9 cellular contexts compared by ENCODE assay signal in the genomic region with DNA sequence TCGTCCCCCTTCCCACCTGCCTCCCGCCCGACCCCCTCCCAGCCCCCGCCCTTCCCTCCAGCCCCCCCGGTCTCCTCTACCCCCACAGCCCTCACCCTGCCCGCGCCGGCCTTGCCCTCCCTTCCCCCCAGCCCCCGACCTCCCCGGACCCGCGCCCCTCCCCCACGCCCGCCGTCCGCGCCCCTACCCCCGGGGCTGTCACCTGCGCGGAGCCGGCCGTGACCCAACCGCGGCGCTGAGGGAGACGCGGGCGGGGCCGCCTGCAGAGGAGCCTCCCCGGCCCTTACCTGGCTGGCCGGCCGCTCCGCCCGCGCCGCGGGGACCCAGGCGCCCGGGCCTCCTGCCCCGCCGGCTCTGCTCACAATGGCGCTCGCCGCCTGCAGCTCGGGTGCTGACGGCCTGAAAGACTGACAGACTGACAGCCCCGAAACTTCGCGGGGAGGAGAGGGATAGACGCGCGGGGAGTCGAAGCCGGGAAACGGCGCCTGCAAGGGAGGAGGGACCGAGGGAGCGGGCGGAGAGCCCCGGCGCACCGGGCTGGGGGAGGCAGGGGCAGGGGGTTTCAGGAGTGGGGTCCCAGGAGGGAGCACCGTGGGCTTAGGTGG. TPM values are rescaled to one million over a fixed set of nuclear protein-coding genes. Genes with fewer than 3 reads are reported as not detected.
DNase-seq lines count a peak whose midpoint lies in the region; ATAC-seq, FAIRE-seq and TF ChIP-seq lines count a peak whose summit lies in the region.
"Had no signal": no experiment of that assay in that cellular context is flagged by ENCODE, and none has a peak within 500 bp of the region (broad histone marks: within the 10 kb centered on the region; RNA-seq: fewer than 3 reads in every experiment).

No MANE protein-coding gene starts in this region.

- no peaks in the 10 kb centered on the region for H3K4me1 Mint-ChIP-seq in activated B cell treated with CpG ODN at 0.5 μM for 24 hours
- H3K4me1 Mint-ChIP-seq in nephron, result peaks cover 22% of the 10 kb centered on the region

- peak overlapping the region; percentile 79 for H3K4me3 Mint-ChIP-seq in activated B cell treated with CpG ODN at 0.5 μM for 24 hours
- H3K4me3 Mint-ChIP-seq in nephron, result peak overlapping the region; percentile 86 to 95 (median 95)

- H3K9me3 ChIP-seq in H1 (ENCODE audit: insufficient read depth in 2 of 2, low read depth in 1 of 2, low read length in 1 of 2), result no peaks in the 10 kb centered on the region

- no peak overlapping the region for H4K5ac ChIP-seq in H1 (ENCODE audit: insufficient read length, low read depth, low read length)

- H3K27me3 ChIP-seq in HL-60 (ENCODE audit: insufficient read depth, poor library complexity, severe bottlenecking), result peaks cover 2% of the 10 kb centered on the region
- H3K27me3 ChIP-seq in H1 (replicated peaks in 1 of 4; ENCODE audit: control insufficient read depth in 3 of 4, extremely low read depth in 1 of 4, insufficient read depth in 3 of 4, low read length in 3 of 4), result peaks cover 31 to 61% (median 57%) of the 10 kb centered on the region in 4 experiments

- H2BK15ac ChIP-seq in H1 (ENCODE audit: low read length), result no peak overlapping the region

- H3K4me3 ChIP-seq in HL-60 (replicated peaks; ENCODE audit: insufficient read depth, low read length) (peak overlapping the region; percentile 66), H1 (ENCODE audit: extremely low read depth in 1 of 4, insufficient read depth in 2 of 4, low read depth in 3 of 4, low read length in 4 of 4) (peak overlapping the region; percentile 44 to 93 (median 48); a peak in 7 of 8 replicates)

- TF ChIP-seq EP300 in H1 (IDR thresholded peaks at IDR 0.05; ENCODE audit: borderline replicate concordance in 1 of 2, low read depth in 2 of 2, low read length in 2 of 2), result no peak

- H2BK20ac ChIP-seq in H1 (ENCODE audit: low read length), result no peak overlapping the region

- H3K9me3 Mint-ChIP-seq in activated B cell treated with CpG ODN at 0.5 μM for 24 hours (no peaks in the 10 kb centered on the region), nephron (no peaks in the 10 kb centered on the region)

- H2BK5ac ChIP-seq in H1 (ENCODE audit: low read depth, low read length), result no peak overlapping the region

- H2AK5ac ChIP-seq in H1 (ENCODE audit: low read depth, low read length), result no peak overlapping the region

- POLR2A ChIA-PET in activated B cell treated with CpG ODN at 0.5 μM for 24 hours (lab: Charles Lee), result interaction anchor here (0.7 kb wide), 1 partner anchor 674 kb away, joined by 4 read pairs; no protein-coding TSS in a partner anchor
- POLR2A ChIA-PET in H1 (lab: Charles Lee; ENCODE audit: partially characterized antibody), result interaction anchor here (0.7 to 2.0 kb wide), 3 partner anchors 12 to 61 kb away, joined by 3 to 5 read pairs (median 4); no protein-coding TSS in a partner anchor

- H3K4me2 ChIP-seq in H1 (ENCODE audit: insufficient read depth in 1 of 2, low read depth in 2 of 2, low read length in 2 of 2), result peak overlapping the region; percentile 84 to 85

- 0% methylated on average over 6 of the region's 63 CpGs; no CpG with 5 or more reads in 1 of the 2 experiments for WGBS in H1 (ENCODE audit: extremely low coverage in 1 of 2, insufficient coverage in 1 of 2, insufficient read length in 1 of 2, insufficient replicate concordance in 2 of 2, low coverage in 1 of 2, low lambda C conversion rate in 2 of 2, missing lambda C conversion rate in 1 of 2), 2 experiments

- no peak for ATAC-seq in activated B cell treated with CpG ODN at 0.5 μM for 24 hours (ENCODE audit: low read depth)
- ATAC-seq in HG02885 (IDR thresholded peaks at IDR 0.05; ENCODE audit: poor library complexity, unreplicated experiment), result no peak
- no peak for ATAC-seq in GM19455 (IDR thresholded peaks at IDR 0.05; ENCODE audit: unreplicated experiment)
- no peak for ATAC-seq in GM18520 (IDR thresholded peaks at IDR 0.05; ENCODE audit: unreplicated experiment)

- no peak overlapping the region for H3K9ac ChIP-seq in H1 (replicated peaks in 1 of 4; ENCODE audit: extremely low read depth in 1 of 4, low read depth in 3 of 4, low read length in 3 of 4)

- peaks cover 8% of the 10 kb centered on the region for H3K27me3 Mint-ChIP-seq in activated B cell treated with CpG ODN at 0.5 μM for 24 hours
- H3K27me3 Mint-ChIP-seq in nephron (ENCODE audit: low read depth), result peaks cover 18% of the 10 kb centered on the region

- TF ChIP-seq RAD21 in H1 (IDR thresholded peaks at IDR 0.05 in 1 of 2, conservative IDR thresholded peaks at IDR 0.05 in 1 of 2; ENCODE audit: low read depth in 2 of 2, low read length in 2 of 2), result no peak

- no peak overlapping the region for H2BK120ac ChIP-seq in H1 (replicated peaks; ENCODE audit: low read depth, low read length)

- H3K27ac Mint-ChIP-seq in activated B cell treated with CpG ODN at 0.5 μM for 24 hours, result no peak overlapping the region
- H3K27ac Mint-ChIP-seq in nephron, result peak overlapping the region in 1 of 3 experiments; percentile 96

- H3K79me1 ChIP-seq in H1 (ENCODE audit: low read depth, low read length), result no peaks in the 10 kb centered on the region

- H3K79me2 ChIP-seq in H1 (ENCODE audit: control insufficient read depth in 1 of 2, insufficient read depth in 2 of 2, low read length in 2 of 2), result no peaks in the 10 kb centered on the region

- H3K23me2 ChIP-seq in H1 (ENCODE audit: low read depth, low read length), result peaks cover 14% of the 10 kb centered on the region; the same call in 1 of the 2 replicates

- H2BK12ac ChIP-seq in H1 (ENCODE audit: low read depth, low read length), result no peak overlapping the region

- H3K4ac ChIP-seq in H1 (replicated peaks; ENCODE audit: insufficient read length, low read depth, low read length), result no peak overlapping the region

- TF ChIP-seq CTCF in HL-60 (IDR thresholded peaks at IDR 0.05; ENCODE audit: insufficient read depth, low read length) (no peak), activated B cell treated with CpG ODN at 0.5 μM for 24 hours (IDR thresholded peaks at IDR 0.05) (no peak), H1 (IDR thresholded peaks at IDR 0.05; ENCODE audit: control extremely low read depth in 1 of 3, insufficient read depth in 1 of 3, low read depth in 1 of 3, low read length in 3 of 3) (no peak), nephron (IDR thresholded peaks at IDR 0.05; ENCODE audit: unreplicated experiment in 3 of 3) (no peak)

- H4K20me1 ChIP-seq in H1 (replicated peaks in 1 of 2; ENCODE audit: control insufficient read depth in 1 of 2, insufficient read depth in 2 of 2, low read length in 2 of 2), result peaks cover 0 to 5% of the 10 kb centered on the region in 2 experiments

- DNase-seq in HL-60 (ENCODE audit: low read depth in 1 of 2, low spot score in 1 of 2), result peak in 1 of 2 experiments; percentile 35
- peak; percentile 40 for DNase-seq in activated B cell treated with CpG ODN at 0.5 μM for 24 hours
- DNase-seq in H1 (ENCODE audit: low read depth in 1 of 2, low spot score in 2 of 2), result peak in 1 of 2 experiments; percentile 81
- DNase-seq in cerebellar nuclear complex (lab: John Stamatoyannopoulos, UW), result no peak

- H3K36me3 ChIP-seq in H1 (ENCODE audit: control insufficient read depth in 2 of 4, insufficient read depth in 4 of 4, low read length in 3 of 4), result no peaks in the 10 kb centered on the region

- H3K27ac ChIP-seq in HL-60 (replicated peaks) (peak overlapping the region; percentile 89), H1 (ENCODE audit: low read depth, low read length) (no peak overlapping the region)

- no peak overlapping the region for H3K23ac ChIP-seq in H1 (ENCODE audit: insufficient read length)

- H3K18ac ChIP-seq in H1 (ENCODE audit: extremely low read depth, low read length), result peak overlapping the region; percentile 7; the same call in 1 of the 2 replicates

- TF ChIP-seq POLR2A in H1 (IDR thresholded peaks at IDR 0.05; ENCODE audit: control extremely low read depth in 1 of 2, low read depth in 2 of 2, low read length in 2 of 2), result no peak

- intact Hi-C loops in activated B cell treated with CpG ODN at 0.5 μM for 24 hours (cut with micrococcal nuclease), result loop anchor here (5.0 to 10.0 kb wide), 4 partner anchors 311 to 1454 kb away; a partner anchor contains a TSS

- no peak for FAIRE-seq in H1 (lab: Jason Lieb, UNC)

- H4K91ac ChIP-seq in H1 (replicated peaks; ENCODE audit: insufficient read length, low read length), result no peak overlapping the region

- peak overlapping the region; percentile 63; the same call in 1 of the 2 replicates for H4K8ac ChIP-seq in H1 (ENCODE audit: extremely low read depth, insufficient read depth, low read length)

- CTCF ChIA-PET in activated B cell treated with CpG ODN at 0.5 μM for 24 hours (lab: Charles Lee) (no interaction called here), H1 (lab: Charles Lee; ENCODE audit: partially characterized antibody) (interaction anchor here (1.0 to 12.9 kb wide), 3 partner anchors 16 to 146 kb away, joined by 3 to 115 read pairs (median 4); no protein-coding TSS in a partner anchor)

- no peak overlapping the region for H2AFZ ChIP-seq in H1 (ENCODE audit: low read length)

- H3K36me3 Mint-ChIP-seq in activated B cell treated with CpG ODN at 0.5 μM for 24 hours (ENCODE audit: low read depth) (no peaks in the 10 kb centered on the region), nephron (ENCODE audit: low read depth) (peaks cover 28% of the 10 kb centered on the region)

- H3K4me1 ChIP-seq in H1 (replicated peaks in 1 of 4; ENCODE audit: control insufficient read depth in 3 of 4, insufficient read depth in 4 of 4, low read length in 3 of 4), result peaks cover 0 to 9% (median 7%) of the 10 kb centered on the region in 4 experiments; a peak in 6 of 7 replicates

- no peak overlapping the region for H3K56ac ChIP-seq in H1 (replicated peaks; ENCODE audit: insufficient read length, low read depth, low read length)

- H3K14ac ChIP-seq in H1 (ENCODE audit: insufficient read length), result no peak overlapping the region

TF ChIP-seq in H1, 55 proteins besides CTCF, POLR2A, EP300 and RAD21 (continues in another document):
- TF ChIP-seq, protein P1, sequence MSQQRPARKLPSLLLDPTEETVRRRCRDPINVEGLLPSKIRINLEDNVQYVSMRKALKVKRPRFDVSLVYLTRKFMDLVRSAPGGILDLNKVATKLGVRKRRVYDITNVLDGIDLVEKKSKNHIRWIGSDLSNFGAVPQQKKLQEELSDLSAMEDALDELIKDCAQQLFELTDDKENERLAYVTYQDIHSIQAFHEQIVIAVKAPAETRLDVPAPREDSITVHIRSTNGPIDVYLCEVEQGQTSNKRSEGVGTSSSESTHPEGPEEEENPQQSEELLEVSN (IDR thresholded peaks at IDR 0.05), result no peak
- TF ChIP-seq BACH1 (IDR thresholded peaks at IDR 0.05; ENCODE audit: low read length) (no peak), ZNF274 (IDR thresholded peaks at IDR 0.05; ENCODE audit: borderline replicate concordance, extremely low read depth, low read length) (no peak), SUZ12 (IDR thresholded peaks at IDR 0.05; ENCODE audit: low read length) (no peak)

RNA-seq across cellular contexts. Expression of a gene that starts 0.5 kb away (rescaled TPM):
- 0.20 and 0.32 TPM in 2 replicates for total RNA-seq in activated B cell treated with CpG ODN at 0.5 μM for 24 hours
- 0.40 and 0.50 TPM in 2 replicates for total RNA-seq in H1 (2021; fragmentation: NEBNext Ultra II Directional; extraction: Animal tissue kit (Norgen Biotek cat#: 25700))
- polyA plus RNA-seq in H1 (2011; rRNA removed), result 0.51 and 0.89 TPM in 2 replicates
- 0.44 TPM for polyA plus RNA-seq in H1 (2011; cell fraction: cytosol; rRNA removed)
- 1.7 TPM for polyA plus RNA-seq in H1 (2011; cell fraction: nucleus; rRNA removed)
- polyA plus RNA-seq in H1 (2012, experiment 1 of 2), result 0.36 to 0.89 TPM (median 0.75 TPM) in 4 replicates
- 0.35 TPM for polyA plus RNA-seq in H1 (2012, experiment 2 of 2)
- polyA plus RNA-seq in H1 (2013, experiment 1 of 2), result 0.20 TPM
- polyA plus RNA-seq in H1 (2013, experiment 2 of 2), result 0.13 TPM
- polyA minus RNA-seq in H1 (2011; rRNA and poly(A)+ RNA removed), result 0.05 and 0.13 TPM in 2 replicates
- polyA minus RNA-seq in H1 (2011; cell fraction: cytosol; rRNA and poly(A)+ RNA removed), result not detected
- 0.70 TPM for polyA minus RNA-seq in H1 (2011; cell fraction: nucleus; rRNA and poly(A)+ RNA removed)
- total RNA-seq: T-helper 2 cell treated with Interferon-gamma antibody and Interleukin-4, amounts not matched to agents 100 ng/mL and 5 ng/mL, for 36 hours had no signal
